Comparison of ENCODE assay signal across 8 cellular contexts in genomic region chr13:39655569-39656324, GRCh38. TPM values are rescaled to one million over a fixed set of nuclear protein-coding genes. Genes with fewer than 3 reads are reported as not detected.
A peak's percentile ranks its signal among the peaks of the same experiment; 100 is the strongest.
DNase-seq lines count a peak whose midpoint lies in the region; ATAC-seq and TF ChIP-seq lines count a peak whose summit lies in the region.

COG6 (plus strand) TSS chr13:39655662; CDS start chr13:39655727, 65 bp downstream.

- WGBS in mammary epithelial cell (ENCODE audit: low coverage, missing lambda C conversion rate): 0% methylated on average over 13 of the region's 59 CpGs
- WGBS in smooth muscle cell (ENCODE audit: low lambda C conversion rate): 2% methylated on average over 58 of the region's 59 CpGs

- ATAC-seq in GM18868 (IDR thresholded peaks at IDR 0.05; ENCODE audit: unreplicated experiment) (peak; percentile 92), HG03103 (IDR thresholded peaks at IDR 0.05; ENCODE audit: low read depth, unreplicated experiment) (peak; percentile 89)

- dilution Hi-C loops in mammary epithelial cell (cut with HindIII; ENCODE audit: low sequenced_read_pairs): no loop called here

- H3K36me3 ChIP-seq in WERI-Rb-1: no peaks in the 10 kb centered on the region
- H3K36me3 ChIP-seq in mammary epithelial cell (ENCODE audit: insufficient read depth, low read length): no peaks in the 10 kb centered on the region
- peaks cover 3% of the 10 kb centered on the region for H3K36me3 ChIP-seq in smooth muscle cell (ENCODE audit: low read depth)

- in situ Hi-C loops in mammary epithelial cell (cut with MboI; ENCODE audit: low sequenced_read_pairs in 2 of 2): no loop called here

- CTCF ChIA-PET in mammary epithelial cell (lab: Charles Lee; ENCODE audit: low non-redundant PET): interaction anchor here (0.5 kb wide), 1 partner anchor 490 kb away, joined by 4 read pairs; no protein-coding TSS in a partner anchor

- H3K9me3 ChIP-seq in WERI-Rb-1 (ENCODE audit: severe bottlenecking): no peaks in the 10 kb centered on the region
- no peaks in the 10 kb centered on the region for H3K9me3 ChIP-seq in mammary epithelial cell (replicated peaks; ENCODE audit: insufficient read depth, low read length)
- no peaks in the 10 kb centered on the region for H3K9me3 ChIP-seq in smooth muscle cell (replicated peaks; ENCODE audit: low read depth)

- H3K9ac ChIP-seq in mammary epithelial cell (ENCODE audit: insufficient read depth, low read length) (peak within 1 kb of the TSS; percentile 77), smooth muscle cell (ENCODE audit: low read depth) (peak within 1 kb of the TSS; percentile 78)

- H4K20me1 ChIP-seq in mammary epithelial cell (ENCODE audit: insufficient read depth, low read length): no peaks in the 10 kb centered on the region
- peaks cover 38% of the 10 kb centered on the region for H4K20me1 ChIP-seq in smooth muscle cell (ENCODE audit: low read depth)

- H3K4me3 ChIP-seq in WERI-Rb-1 (ENCODE audit: low read depth, low read length) (peak within 1 kb of the TSS; percentile 74), mammary epithelial cell (replicated peaks in 1 of 3; ENCODE audit: insufficient read depth in 1 of 3, low read depth in 2 of 3, low read length in 3 of 3) (peak within 1 kb of the TSS; percentile 79 to 97 (median 93)), smooth muscle cell (peak within 1 kb of the TSS; percentile 88)

- H3K4me2 ChIP-seq in mammary epithelial cell (ENCODE audit: insufficient read depth, low read depth, low read length) (peak within 1 kb of the TSS; percentile 84), smooth muscle cell (peak within 1 kb of the TSS; percentile 91)

- intact Hi-C loops in mammary epithelial cell (cut with micrococcal nuclease): loop anchor here (5.0 kb wide), 1 partner anchor 618 kb away; the partner anchor contains the start of genes NHLRC3 and PROSER1

- H3K79me2 ChIP-seq in mammary epithelial cell (ENCODE audit: insufficient read depth, low read length): peaks cover 18% of the 10 kb centered on the region
- peaks cover 43% of the 10 kb centered on the region for H3K79me2 ChIP-seq in smooth muscle cell (ENCODE audit: low read depth)

- H3F3A ChIP-seq in smooth muscle cell (ENCODE audit: low read depth): no peaks in the 10 kb centered on the region

- TF ChIP-seq CTCF in WERI-Rb-1 (IDR thresholded peaks at IDR 0.05; ENCODE audit: low read depth, low read length) (no peak), mammary epithelial cell (conservative IDR thresholded peaks at IDR 0.05 in 1 of 2, IDR thresholded peaks at IDR 0.05 in 1 of 2; ENCODE audit: extremely low read depth in 1 of 2, insufficient read depth in 1 of 2, low read depth in 1 of 2, low read length in 2 of 2) (peak in 1 of 2 donors; percentile 18), smooth muscle cell (IDR thresholded peaks at IDR 0.05; ENCODE audit: borderline replicate concordance, insufficient read depth, poor library complexity, severe bottlenecking) (no peak)

- no TSS peak for BruUV-seq in mammary epithelial cell (replicated peaks; lab: Mats Ljungman, UMichigan)

- DNase-seq in AG08396 (ENCODE audit: low spot score) (peak; percentile 94), NCI-H2196 (lab: John Stamatoyannopoulos, UW; ENCODE audit: unreplicated experiment) (peak; percentile 69), WERI-Rb-1 (peak; percentile 86), mammary epithelial cell (peak; percentile 77), iPS-NIHi7 (ENCODE audit: extremely low spot score) (peak; percentile 94), smooth muscle cell (lab: John Stamatoyannopoulos, UW; ENCODE audit: unreplicated experiment) (peak; percentile 76)

- H3K4me1 ChIP-seq in mammary epithelial cell (ENCODE audit: insufficient read depth, low read length) (no peaks in the 10 kb centered on the region), smooth muscle cell (ENCODE audit: low read depth) (peaks cover 5% of the 10 kb centered on the region)

- H3K27ac ChIP-seq in WERI-Rb-1: peak within 1 kb of the TSS; percentile 56
- peak within 1 kb of the TSS; percentile 36 for H3K27ac ChIP-seq in mammary epithelial cell (ENCODE audit: insufficient read depth, low read depth, low read length)
- H3K27ac ChIP-seq in smooth muscle cell (ENCODE audit: low read depth): no peak within 1 kb of the TSS

- H3K27me3 ChIP-seq in WERI-Rb-1 (ENCODE audit: insufficient read depth, low read depth, severe bottlenecking) (no peaks in the 10 kb centered on the region), mammary epithelial cell (ENCODE audit: insufficient read depth, low read length) (no peaks in the 10 kb centered on the region), smooth muscle cell (ENCODE audit: low read depth) (no peaks in the 10 kb centered on the region)

- peak within 1 kb of the TSS; percentile 99 for H2AFZ ChIP-seq in mammary epithelial cell (ENCODE audit: low read depth, low read length)
- peak within 1 kb of the TSS; percentile 90 for H2AFZ ChIP-seq in smooth muscle cell (ENCODE audit: low read depth)

RNA-seq across cellular contexts. Expression of gene COG6, which starts in this region (rescaled TPM):
- total RNA-seq in mammary epithelial cell (10 to 100 TPM; 28.3 to 41.6 TPM), smooth muscle cell (82.9 and 84.8 TPM in 2 replicates)
- polyA plus RNA-seq in mammary epithelial cell (13.8 TPM), smooth muscle cell (32.5 and 42.9 TPM in 2 replicates)
- polyA minus RNA-seq in mammary epithelial cell: 5.8 TPM
